In the genomic region with DNA sequence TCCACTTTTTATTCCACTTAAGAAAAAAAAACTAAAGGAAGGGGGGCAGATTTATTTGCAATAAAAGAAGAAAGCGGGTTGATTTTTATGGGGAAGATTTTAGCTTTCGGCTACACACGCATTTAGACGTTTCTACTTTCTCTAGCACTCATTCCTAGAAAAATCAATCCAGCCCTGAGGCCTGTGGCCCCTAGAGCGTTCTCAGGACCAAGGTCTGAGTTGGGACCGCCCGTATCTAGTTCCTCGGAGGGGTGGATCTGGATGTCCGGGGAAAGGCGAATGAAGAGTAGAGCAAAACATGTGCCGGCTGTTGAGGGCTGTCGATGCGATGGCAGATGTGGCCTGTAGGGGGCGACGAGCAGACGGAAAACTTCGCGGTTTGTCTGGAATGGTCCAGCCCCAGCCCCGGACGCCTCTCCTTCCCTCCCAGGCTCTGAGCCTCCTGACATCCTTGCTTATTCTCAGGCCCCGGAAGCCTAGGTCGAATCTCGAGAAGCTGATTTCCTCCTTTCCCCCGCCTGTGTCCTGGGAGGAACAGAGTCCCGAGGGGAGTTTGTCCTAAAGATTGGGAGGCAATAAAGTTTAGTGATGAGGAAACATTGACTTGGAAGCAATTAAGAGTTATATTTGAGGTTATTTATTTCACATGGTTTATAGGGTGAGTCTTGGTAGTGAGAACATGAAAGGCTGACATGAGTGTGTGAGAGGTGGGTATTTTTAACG, we compare ENCODE assay signal across 1 cellular context.
TF ChIP-seq lines count a peak whose summit lies in the region.

No MANE protein-coding gene starts in this region.

TF ChIP-seq in K562, 482 proteins besides CTCF, POLR2A, EP300 and RAD21 (continued from another document):
- TF ChIP-seq MAZ (CRISPR knock-in tag; conservative IDR thresholded peaks at IDR 0.05 in 1 of 2, IDR thresholded peaks at IDR 0.05 in 1 of 2) (0 out of 4 replicates have a peak, but pooled peaks of 1 of the 2 experiments have one; percentile 37), ZFX (CRISPR knock-in tag; IDR thresholded peaks at IDR 0.05) (no peak), CREM (IDR thresholded peaks at IDR 0.05; ENCODE audit: low read depth) (peak; percentile 75), BMI1 (IDR thresholded peaks at IDR 0.05; ENCODE audit: low read length) (peak; percentile 48; the same call in 1 of the 2 replicates), PHTF2 (CRISPR knock-in tag; IDR thresholded peaks at IDR 0.05) (no peak)
- TF ChIP-seq, protein P1, sequence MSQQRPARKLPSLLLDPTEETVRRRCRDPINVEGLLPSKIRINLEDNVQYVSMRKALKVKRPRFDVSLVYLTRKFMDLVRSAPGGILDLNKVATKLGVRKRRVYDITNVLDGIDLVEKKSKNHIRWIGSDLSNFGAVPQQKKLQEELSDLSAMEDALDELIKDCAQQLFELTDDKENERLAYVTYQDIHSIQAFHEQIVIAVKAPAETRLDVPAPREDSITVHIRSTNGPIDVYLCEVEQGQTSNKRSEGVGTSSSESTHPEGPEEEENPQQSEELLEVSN (IDR thresholded peaks at IDR 0.05; ENCODE audit: borderline replicate concordance in 1 of 2, extremely low read depth in 1 of 2, insufficient read depth in 1 of 2, insufficient read length in 1 of 2, low read depth in 1 of 2, low read length in 1 of 2, poor library complexity in 1 of 2, severe bottlenecking in 1 of 2) = peak in 1 of 2 experiments; percentile 78
